ENCODE assay signal across 17 cellular contexts in genomic region chr10:61623101-61623500, GRCh38. TPM values are rescaled to one million over a fixed set of nuclear protein-coding genes. Genes with fewer than 3 reads are reported as not detected.
DNase-seq lines count a peak whose midpoint lies in the region; ATAC-seq and TF ChIP-seq lines count a peak whose summit lies in the region.
"Had no signal": no experiment of that assay in that cellular context is flagged by ENCODE, and none has a peak within 500 bp of the region (broad histone marks: within the 10 kb centered on the region; RNA-seq: fewer than 3 reads in every experiment).

No MANE protein-coding gene starts in this region.

- H3K36me3 ChIP-seq in lower lobe of right lung: no peaks in the 10 kb centered on the region
- H3K36me3 ChIP-seq: heart left ventricle had no signal

- TF ChIP-seq CTCF in lower lobe of right lung (IDR thresholded peaks at IDR 0.05) (no peak), type B pancreatic cell (conservative IDR thresholded peaks at IDR 0.05) (no peak)

- ATAC-seq in lower lobe of right lung: peak in 1 of 2 donors; percentile 40
- no peak for ATAC-seq in HG03432 (IDR thresholded peaks at IDR 0.05; ENCODE audit: unreplicated experiment)
- ATAC-seq in SK-N-SH treated with all-trans-retinoic acid at 6 μM for 48 hours: no peak
- ATAC-seq: activated CD4-positive, CD25-positive, alpha-beta regulatory T cell treated with anti-CD3 and anti-CD28 coated beads, Interleukin-2, amount 50 U/mL, for 24 hours; heart left ventricle; natural killer cell treated with Interleukin-12 subunit alpha and Interleukin-12 subunit beta and Interleukin-15 and Interleukin-18, amount 100 ng/mL, for 72 hours had no signal

- no peaks in the 10 kb centered on the region for H3K27me3 ChIP-seq in lower lobe of right lung (ENCODE audit: low read depth)

- H3K4me1 ChIP-seq in lower lobe of right lung: peaks cover 18% of the 10 kb centered on the region

- no peaks in the 10 kb centered on the region for H3K9me3 ChIP-seq in lower lobe of right lung
- H3K9me3 ChIP-seq: heart left ventricle had no signal

- intact Hi-C loops in lower lobe of right lung (cut with DNase I): no loop called here

- peak overlapping the region; percentile 20 for H3K27ac ChIP-seq in lower lobe of right lung
- H3K27ac ChIP-seq: heart left ventricle had no signal

- peaks cover 35% of the 10 kb centered on the region for H3K4me1 Mint-ChIP-seq in type B pancreatic cell (ENCODE audit: unreplicated experiment)

- no peak overlapping the region for H3K4me3 Mint-ChIP-seq in type B pancreatic cell
- H3K4me3 Mint-ChIP-seq: CD8-positive, alpha-beta memory T cell; natural killer cell treated with Interleukin-12 subunit alpha and Interleukin-12 subunit beta and Interleukin-15 and Interleukin-18, amount 100 ng/mL, for 72 hours had no signal

- peak overlapping the region; percentile 54 for H3K27ac Mint-ChIP-seq in type B pancreatic cell
- H3K27ac Mint-ChIP-seq: CD8-positive, alpha-beta memory T cell; natural killer cell treated with Interleukin-12 subunit alpha and Interleukin-12 subunit beta and Interleukin-15 and Interleukin-18, amount 100 ng/mL, for 72 hours had no signal

- no peaks in the 10 kb centered on the region for H3K9me3 Mint-ChIP-seq in type B pancreatic cell
- H3K9me3 Mint-ChIP-seq: CD8-positive, alpha-beta memory T cell; natural killer cell treated with Interleukin-12 subunit alpha and Interleukin-12 subunit beta and Interleukin-15 and Interleukin-18, amount 100 ng/mL, for 72 hours had no signal

- no peaks in the 10 kb centered on the region for H3K36me3 Mint-ChIP-seq in type B pancreatic cell
- H3K36me3 Mint-ChIP-seq: CD8-positive, alpha-beta memory T cell; natural killer cell treated with Interleukin-12 subunit alpha and Interleukin-12 subunit beta and Interleukin-15 and Interleukin-18, amount 100 ng/mL, for 72 hours had no signal

- DNase-seq in NCI-H2107 treated with DMSO at 0.1 percent for 48 hours (lab: John Stamatoyannopoulos, UW; ENCODE audit: unreplicated experiment) (peak; percentile 38), NCI-H2107 (lab: John Stamatoyannopoulos, UW) (no peak), astrocyte of the hippocampus (ENCODE audit: low read depth, low spot score) (peak; percentile 21), lower lobe of right lung (no peak), type B pancreatic cell (ENCODE audit: extremely low spot score, unreplicated experiment) (no peak), NCI-H1694 treated with DMSO at 0.1 percent for 48 hours (lab: John Stamatoyannopoulos, UW) (no peak)
- DNase-seq: activated naive CD4-positive, alpha-beta T cell treated with anti-CD3 and anti-CD28 coated beads, Interleukin-2, amount 50 U/mL, for 16 hours; CD8-positive, alpha-beta memory T cell; heart left ventricle; MM.1S; stimulated activated CD4-positive, alpha-beta T cell treated with anti-CD3 and anti-CD28 coated beads, Interleukin-4, amount 100 ng/mL, for 1 hour had no signal

- no peaks in the 10 kb centered on the region for H3K27me3 Mint-ChIP-seq in type B pancreatic cell

- no peak overlapping the region for H3K4me3 ChIP-seq in lower lobe of right lung
- H3K4me3 ChIP-seq: heart left ventricle had no signal

TF ChIP-seq in SK-N-SH treated with all-trans-retinoic acid at 6 μM for 48 hours, 23 proteins besides CTCF, POLR2A, EP300 and RAD21:
- TF ChIP-seq ZFP3 (CRISPR knock-in tag; IDR thresholded peaks at IDR 0.05): no peak

RNA-seq across cellular contexts. Expression of gene CABCOCO1, which starts 39.6 kb away (rescaled TPM):
- total RNA-seq in lower lobe of right lung: 3.5 TPM
- total RNA-seq in type B pancreatic cell (ENCODE audit: low replicate concordance): not detected in 2 replicates
- total RNA-seq: A673; CD8-positive, alpha-beta memory T cell; natural killer cell treated with Interleukin-12 subunit alpha and Interleukin-12 subunit beta and Interleukin-15 and Interleukin-18, amount 100 ng/mL, for 72 hours; T-helper 1 cell treated with Interleukin-12 subunit alpha and Interleukin-12 subunit beta and Interleukin-4 antibody, amounts not matched to agents 30 ng/mL and 1 ng/mL, for 36 hours had no signal

Comparison
In these comparisons a context has a peak if more than half of its experiments do, and no peak if none do; other contexts are left out.
1. DNase-seq: peak in NCI-H2107 treated with DMSO at 0.1 percent for 48 hours (single experiment) and astrocyte of the hippocampus (single experiment); none in NCI-H2107 (single experiment), lower lobe of right lung (single experiment), type B pancreatic cell (single experiment) and NCI-H1694 treated with DMSO at 0.1 percent for 48 hours (single experiment).